Comparison of ENCODE assay signal across 9 cellular contexts in the genomic region with DNA sequence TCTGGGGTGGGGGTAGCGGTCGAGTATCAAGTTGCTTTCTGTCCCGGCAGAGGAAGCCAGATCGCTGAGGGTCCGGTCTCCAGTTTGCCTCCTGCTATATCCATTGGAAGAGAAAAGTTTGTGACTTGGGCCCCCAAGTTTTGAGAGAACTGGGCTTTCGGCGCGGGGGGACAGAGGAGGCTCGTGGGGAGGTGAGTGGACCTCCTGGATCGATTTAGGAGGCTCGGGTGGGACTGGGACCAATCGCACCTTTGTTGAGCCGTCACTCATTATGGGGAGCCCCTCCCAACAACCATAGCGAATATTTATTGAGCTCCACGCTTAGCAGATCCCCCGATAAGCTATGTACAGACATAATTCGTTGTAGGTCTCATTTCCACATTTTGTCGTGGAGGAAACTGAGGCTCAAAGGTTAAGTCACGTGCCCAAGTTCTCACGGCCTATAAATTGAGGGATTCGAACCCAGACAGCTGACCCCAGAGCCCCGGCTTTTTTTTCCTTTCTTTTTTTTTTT. TPM values are rescaled to one million over a fixed set of nuclear protein-coding genes. Genes with fewer than 3 reads are reported as not detected.
DNase-seq lines count a peak whose midpoint lies in the region; ATAC-seq and TF ChIP-seq lines count a peak whose summit lies in the region.
"Had no signal": no experiment of that assay in that cellular context is flagged by ENCODE, and none has a peak within 500 bp of the region (broad histone marks: within the 10 kb centered on the region; RNA-seq: fewer than 3 reads in every experiment).

No MANE protein-coding gene starts in this region.

- peak overlapping the region; percentile 98 for H3K27ac Mint-ChIP-seq in T-helper 17 cell

- H3K27me3 Mint-ChIP-seq in T-helper 17 cell: no peaks in the 10 kb centered on the region

- DNase-seq in NCI-H748 (lab: John Stamatoyannopoulos, UW; ENCODE audit: unreplicated experiment): peak; percentile 32
- DNase-seq in NCI-H748 treated with DMSO at 0.1 percent for 48 hours (lab: John Stamatoyannopoulos, UW): no peak
- no peak for DNase-seq in T-helper 17 cell
- DNase-seq in foreskin keratinocyte: peak in 1 of 2 donors; percentile 18
- DNase-seq in CD1c-positive myeloid dendritic cell (ENCODE audit: extremely low spot score): no peak

- peaks cover 4% of the 10 kb centered on the region for H3K36me3 Mint-ChIP-seq in T-helper 17 cell (ENCODE audit: low read depth)

- ATAC-seq in T-helper 17 cell: no peak
- no peak for ATAC-seq in foreskin keratinocyte
- ATAC-seq in HG02938 (IDR thresholded peaks at IDR 0.05; ENCODE audit: unreplicated experiment): no peak
- ATAC-seq in HG03432 (IDR thresholded peaks at IDR 0.05; ENCODE audit: unreplicated experiment): no peak

- TF ChIP-seq CTCF in foreskin keratinocyte (conservative IDR thresholded peaks at IDR 0.05): no peak

- peaks cover 14% of the 10 kb centered on the region for H3K36me3 ChIP-seq in skeletal muscle satellite cell (ENCODE audit: insufficient read depth, low read length)

- H3K9me3 ChIP-seq in T-helper 17 cell (ENCODE audit: control insufficient read depth, low read length, poor library complexity, severe bottlenecking) (no peaks in the 10 kb centered on the region), skeletal muscle satellite cell (replicated peaks; ENCODE audit: low read length) (no peaks in the 10 kb centered on the region)

- peak overlapping the region; percentile 90 for H3K9ac ChIP-seq in skeletal muscle satellite cell (ENCODE audit: low read depth, low read length)

- H3K4me3 ChIP-seq in skeletal muscle satellite cell (ENCODE audit: low read length): peak overlapping the region; percentile 84

- peaks cover 5% of the 10 kb centered on the region for H3K4me1 ChIP-seq in foreskin keratinocyte
- H3K4me1 ChIP-seq in skeletal muscle satellite cell (ENCODE audit: control insufficient read depth, insufficient read depth, low read length): peaks cover 27% of the 10 kb centered on the region

- peak overlapping the region; percentile 92 for H3K4me2 ChIP-seq in skeletal muscle satellite cell (ENCODE audit: low read length)

- H3K27me3 ChIP-seq in foreskin keratinocyte: no peaks in the 10 kb centered on the region
- H3K27me3 ChIP-seq in skeletal muscle satellite cell (ENCODE audit: control insufficient read depth, insufficient read depth, low read length): no peaks in the 10 kb centered on the region

- peaks cover 25% of the 10 kb centered on the region for H3K4me1 Mint-ChIP-seq in T-helper 17 cell

- peak overlapping the region; percentile 60 for H3K27ac ChIP-seq in foreskin keratinocyte

- peak overlapping the region; percentile 99 for H3K4me3 Mint-ChIP-seq in T-helper 17 cell

RNA-seq across cellular contexts. Expression of a gene that starts 0.9 kb away (rescaled TPM):
- total RNA-seq in T-helper 17 cell (10 to 100 TPM; 61.9 to 69.2 TPM), foreskin keratinocyte (118 and 132 TPM in 2 replicates)
- 154 TPM in 2 replicates for polyA plus RNA-seq in foreskin keratinocyte
- 52.0 and 59.4 TPM in 2 replicates for total RNA-seq in skeletal muscle satellite cell (2012; rRNA removed)

RNA-seq across cellular contexts. Expression of a gene that starts 1.0 kb away (rescaled TPM):
- 10 to 100 TPM; 27.4 to 30.8 TPM for total RNA-seq in T-helper 17 cell
- total RNA-seq in foreskin keratinocyte: 21.7 and 21.8 TPM in 2 replicates
- polyA plus RNA-seq in foreskin keratinocyte: 29.3 and 33.1 TPM in 2 replicates
- total RNA-seq in skeletal muscle satellite cell (2012; rRNA removed): 16.0 and 19.7 TPM in 2 replicates

RNA-seq across cellular contexts. Expression of a gene that starts 10.2 kb away (rescaled TPM):
- total RNA-seq in T-helper 17 cell (10 to 100 TPM; 15.0 to 17.3 TPM), foreskin keratinocyte (27.1 and 30.2 TPM in 2 replicates)
- polyA plus RNA-seq in foreskin keratinocyte: 40.5 and 45.7 TPM in 2 replicates
- 8.1 and 12.9 TPM in 2 replicates for total RNA-seq in skeletal muscle satellite cell (2012; rRNA removed)

RNA-seq across cellular contexts. Expression of a gene that starts 18.8 kb away (rescaled TPM):
- not detected for total RNA-seq in T-helper 17 cell
- not detected in 2 replicates for total RNA-seq in foreskin keratinocyte
- polyA plus RNA-seq in foreskin keratinocyte: not detected in 2 replicates
- total RNA-seq in skeletal muscle satellite cell (2012; rRNA removed): not detected in 2 replicates
- total RNA-seq: Daoy had no signal

RNA-seq across cellular contexts. Expression of a gene that starts 22.9 kb away (rescaled TPM):
- 1 to 10 TPM; 1.3 to 3.5 TPM for total RNA-seq in T-helper 17 cell
- 0.18 TPM in 1 of 2 replicates, not detected in the other for total RNA-seq in foreskin keratinocyte
- 0.51 and 0.66 TPM in 2 replicates for polyA plus RNA-seq in foreskin keratinocyte
- 0.25 TPM in 1 of 2 replicates, not detected in the other for total RNA-seq in skeletal muscle satellite cell (2012; rRNA removed)
